ENCODE assay signal across 24 cellular contexts in genomic region chr21:42419845-42420244, GRCh38. TPM values are rescaled to one million over a fixed set of nuclear protein-coding genes. Genes with fewer than 3 reads are reported as not detected.
DNase-seq lines count a peak whose midpoint lies in the region; ATAC-seq, FAIRE-seq and TF ChIP-seq lines count a peak whose summit lies in the region.
"Had no signal": no experiment of that assay in that cellular context is flagged by ENCODE, and none has a peak within 500 bp of the region (broad histone marks: within the 10 kb centered on the region; RNA-seq: fewer than 3 reads in every experiment).

No MANE protein-coding gene starts in this region.

- no peaks in the 10 kb centered on the region for H3K27me3 ChIP-seq in CD4-positive, alpha-beta T cell (ENCODE audit: control insufficient read depth, insufficient read depth, low read length)
- H3K27me3 ChIP-seq in K562 (ENCODE audit: control insufficient read depth in 2 of 2, insufficient read depth in 2 of 2, low read length in 2 of 2): peaks cover 3 to 9% of the 10 kb centered on the region in 2 experiments; a peak in 2 of 5 replicates
- H3K27me3 ChIP-seq: BLaER1 had no signal

- no peaks in the 10 kb centered on the region for H3K9me3 ChIP-seq in CD4-positive, alpha-beta T cell (ENCODE audit: control insufficient read depth, low read length)
- no peaks in the 10 kb centered on the region for H3K9me3 ChIP-seq in HEK293 (ENCODE audit: control insufficient read depth, insufficient read depth, low read depth, low read length)
- no peaks in the 10 kb centered on the region for H3K9me3 ChIP-seq in K562 (replicated peaks; ENCODE audit: control insufficient read depth, insufficient read depth, low read depth, low read length)

- peaks cover 83% of the 10 kb centered on the region for H3K36me3 Mint-ChIP-seq in activated CD8-positive, alpha-beta T cell treated with anti-CD3 and anti-CD28 coated beads for 36 hours (ENCODE audit: low read depth)
- H3K36me3 Mint-ChIP-seq in activated CD8-positive, alpha-beta T cell treated with anti-CD3 and anti-CD28 coated beads, Interleukin-2, amount 10 ng/mL, durations not matched to agents 7 days and 5 days (ENCODE audit: low read depth): peaks cover 92% of the 10 kb centered on the region
- H3K36me3 Mint-ChIP-seq in CD4-positive, alpha-beta T cell (ENCODE audit: low read depth): peaks cover under 1% of the 10 kb centered on the region
- no peaks in the 10 kb centered on the region for H3K36me3 Mint-ChIP-seq in WTC11
- H3K36me3 Mint-ChIP-seq: CD14-positive monocyte had no signal

- no peak overlapping the region for H3K9ac ChIP-seq in K562 (ENCODE audit: insufficient read depth in 1 of 2, low read depth in 2 of 2, low read length in 2 of 2)
- H3K9ac ChIP-seq: BLaER1 had no signal

- H4K20me1 ChIP-seq in K562 (replicated peaks; ENCODE audit: control insufficient read depth, insufficient read depth, low read length): peaks cover 3% of the 10 kb centered on the region; the same call in 1 of the 2 replicates
- H4K20me1 ChIP-seq: BLaER1 had no signal

- intact Hi-C loops in activated CD8-positive, alpha-beta T cell treated with anti-CD3 and anti-CD28 coated beads for 36 hours (cut with micrococcal nuclease): loop anchor here (10.0 kb wide), 1 partner anchor 275 kb away; no protein-coding TSS in a partner anchor
- intact Hi-C loops in CD4-positive, alpha-beta T cell (cut with DNase I, micrococcal nuclease): loop anchor here in 1 of 2 experiments (5.0 to 10.0 kb wide), 3 partner anchors 42 to 185 kb away; no protein-coding TSS in a partner anchor
- intact Hi-C loops in K562 (cut with micrococcal nuclease): no loop called here

- peaks cover 90% of the 10 kb centered on the region for H3K4me1 Mint-ChIP-seq in activated CD8-positive, alpha-beta T cell treated with anti-CD3 and anti-CD28 coated beads for 36 hours (ENCODE audit: low read depth)
- peaks cover 93% of the 10 kb centered on the region for H3K4me1 Mint-ChIP-seq in activated CD8-positive, alpha-beta T cell treated with anti-CD3 and anti-CD28 coated beads, Interleukin-2, amount 10 ng/mL, durations not matched to agents 7 days and 5 days (ENCODE audit: low read depth)
- peaks cover 83% of the 10 kb centered on the region for H3K4me1 Mint-ChIP-seq in CD4-positive, alpha-beta T cell (ENCODE audit: low read depth)
- 0 out of 2 replicates have a peak, but pooled peaks cover 2% of the 10 kb centered on the region for H3K4me1 Mint-ChIP-seq in WTC11

- no peaks in the 10 kb centered on the region for H3K79me2 ChIP-seq in K562 (ENCODE audit: control insufficient read depth, insufficient read depth, low read length)

- H3K9me3 Mint-ChIP-seq in activated CD8-positive, alpha-beta T cell treated with anti-CD3 and anti-CD28 coated beads for 36 hours: peaks cover 11% of the 10 kb centered on the region
- H3K9me3 Mint-ChIP-seq in activated CD8-positive, alpha-beta T cell treated with anti-CD3 and anti-CD28 coated beads, Interleukin-2, amount 10 ng/mL, durations not matched to agents 7 days and 5 days (ENCODE audit: insufficient read depth): peaks cover 9% of the 10 kb centered on the region
- H3K9me3 Mint-ChIP-seq in CD4-positive, alpha-beta T cell: no peaks in the 10 kb centered on the region
- H3K9me3 Mint-ChIP-seq in WTC11: peaks cover 14% of the 10 kb centered on the region
- H3K9me3 Mint-ChIP-seq: CD8-positive, alpha-beta memory T cell had no signal

- H3K4me1 ChIP-seq in HEK293 (ENCODE audit: control insufficient read depth, insufficient read depth, low read length): no peaks in the 10 kb centered on the region
- peaks cover 6 to 7% of the 10 kb centered on the region in 2 experiments; a peak in 4 of 5 replicates for H3K4me1 ChIP-seq in K562 (replicated peaks in 1 of 2; ENCODE audit: control insufficient read depth in 2 of 2, insufficient read depth in 2 of 2, low read length in 2 of 2)

- H3K4me2 ChIP-seq in K562 (ENCODE audit: insufficient read depth, low read length): no peak overlapping the region

- no peak overlapping the region for H3K4me3 Mint-ChIP-seq in activated CD8-positive, alpha-beta T cell treated with anti-CD3 and anti-CD28 coated beads for 36 hours
- H3K4me3 Mint-ChIP-seq in activated CD8-positive, alpha-beta T cell treated with anti-CD3 and anti-CD28 coated beads, Interleukin-2, amount 10 ng/mL, durations not matched to agents 7 days and 5 days: no peak overlapping the region
- H3K4me3 Mint-ChIP-seq in CD4-positive, alpha-beta T cell: no peak overlapping the region
- H3K4me3 Mint-ChIP-seq in WTC11: no peak overlapping the region
- H3K4me3 Mint-ChIP-seq: CD14-positive monocyte had no signal

- peak overlapping the region; percentile 77 for H3K27ac Mint-ChIP-seq in activated CD8-positive, alpha-beta T cell treated with anti-CD3 and anti-CD28 coated beads for 36 hours
- no peak overlapping the region for H3K27ac Mint-ChIP-seq in activated CD8-positive, alpha-beta T cell treated with anti-CD3 and anti-CD28 coated beads, Interleukin-2, amount 10 ng/mL, durations not matched to agents 7 days and 5 days
- H3K27ac Mint-ChIP-seq in CD4-positive, alpha-beta T cell: peak overlapping the region; percentile 87
- H3K27ac Mint-ChIP-seq in WTC11: no peak overlapping the region
- H3K27ac Mint-ChIP-seq: CD14-positive monocyte had no signal

- DNase-seq in activated CD8-positive, alpha-beta T cell treated with anti-CD3 and anti-CD28 coated beads for 36 hours: no peak
- DNase-seq in activated CD8-positive, alpha-beta T cell treated with anti-CD3 and anti-CD28 coated beads, Interleukin-2, amount 10 ng/mL, durations not matched to agents 7 days and 5 days: no peak
- DNase-seq in CD4-positive, alpha-beta T cell: no peak
- DNase-seq in K562 (ENCODE audit: extremely low read depth in 1 of 4, low spot score in 3 of 4): no peak
- no peak for DNase-seq in kidney glomerular epithelial cell (lab: John Stamatoyannopoulos, UW)
- DNase-seq in WTC11 (ENCODE audit: low spot score): no peak
- DNase-seq: 8988T; CD8-positive, alpha-beta memory T cell; COR-L47; DMS 273 treated with DMSO at 0.1 percent for 48 hours; DMS53; GOT3; H7 had no signal

- no peak overlapping the region for H2AFZ ChIP-seq in K562 (ENCODE audit: low read depth, low read length)

- TF ChIP-seq EP300 in K562 (IDR thresholded peaks at IDR 0.05; ENCODE audit: low read length): no peak

- CTCF ChIA-PET in activated CD8-positive, alpha-beta T cell treated with anti-CD3 and anti-CD28 coated beads for 36 hours (lab: Charles Lee): interaction anchor here (5.5 kb wide), 1 partner anchor 16 kb away, joined by 46 read pairs; the partner anchor contains the start of gene UBASH3A
- CTCF ChIA-PET in activated CD8-positive, alpha-beta T cell treated with anti-CD3 and anti-CD28 coated beads, Interleukin-2, amount 10 ng/mL, durations not matched to agents 7 days and 5 days (lab: Charles Lee): interaction anchor here (1.1 to 7.0 kb wide), 2 partner anchors 16 to 42 kb away, joined by 3 to 76 read pairs; partner anchors contain the start of gene UBASH3A
- CTCF ChIA-PET in CD4-positive, alpha-beta T cell (lab: Charles Lee): interaction anchor here (0.8 kb wide), 1 partner anchor 15 kb away, joined by 3 read pairs; no protein-coding TSS in a partner anchor
- CTCF ChIA-PET in HEK293 (lab: Yijun Ruan, JAX): no interaction called here
- CTCF ChIA-PET in K562 (lab: Yijun Ruan, JAX; ENCODE audit: low intra/inter-chr PET ratio): no interaction called here
- CTCF ChIA-PET in WTC11 (lab: Charles Lee): no interaction called here

- POLR2A ChIA-PET in activated CD8-positive, alpha-beta T cell treated with anti-CD3 and anti-CD28 coated beads for 36 hours (lab: Charles Lee): interaction anchor here (1.3 to 8.2 kb wide), 6 partner anchors 14 to 27 kb away, joined by 4 to 133 read pairs (median 8); partner anchors contain the start of gene UBASH3A
- POLR2A ChIA-PET in activated CD8-positive, alpha-beta T cell treated with anti-CD3 and anti-CD28 coated beads, Interleukin-2, amount 10 ng/mL, durations not matched to agents 7 days and 5 days (lab: Charles Lee): interaction anchor here (9.3 kb wide), 1 partner anchor 16 kb away, joined by 97 read pairs; the partner anchor contains the start of gene UBASH3A
- POLR2A ChIA-PET in CD4-positive, alpha-beta T cell (lab: Charles Lee): interaction anchor here (3.9 to 12.8 kb wide), 2 partner anchors 11 to 16 kb away, joined by 19 to 208 read pairs; partner anchors contain the start of gene UBASH3A
- POLR2A ChIA-PET in HEK293 (lab: Yijun Ruan, JAX) (no interaction called here), K562 (lab: Yijun Ruan, JAX) (no interaction called here), WTC11 (lab: Charles Lee) (no interaction called here)

- in situ Hi-C loops in K562 (cut with MboI): no loop called here

- no peak for FAIRE-seq in K562 (lab: Jason Lieb, UNC)
- FAIRE-seq: G401.6, GM12891 had no signal

- no peak for TF ChIP-seq POLR2A in K562 (conservative IDR thresholded peaks at IDR 0.05)

- no peaks in the 10 kb centered on the region for H3K9me1 ChIP-seq in K562 (ENCODE audit: control insufficient read depth, insufficient read depth, low read length)

- no peaks in the 10 kb centered on the region for H3K27me3 Mint-ChIP-seq in activated CD8-positive, alpha-beta T cell treated with anti-CD3 and anti-CD28 coated beads for 36 hours
- H3K27me3 Mint-ChIP-seq in activated CD8-positive, alpha-beta T cell treated with anti-CD3 and anti-CD28 coated beads, Interleukin-2, amount 10 ng/mL, durations not matched to agents 7 days and 5 days (ENCODE audit: low read depth): no peaks in the 10 kb centered on the region
- no peaks in the 10 kb centered on the region for H3K27me3 Mint-ChIP-seq in CD4-positive, alpha-beta T cell
- H3K27me3 Mint-ChIP-seq in WTC11 (ENCODE audit: low read depth): no peaks in the 10 kb centered on the region
- H3K27me3 Mint-ChIP-seq: CD8-positive, alpha-beta memory T cell had no signal

- ATAC-seq in activated CD8-positive, alpha-beta T cell treated with anti-CD3 and anti-CD28 coated beads for 36 hours: no peak
- no peak for ATAC-seq in activated CD8-positive, alpha-beta T cell treated with anti-CD3 and anti-CD28 coated beads, Interleukin-2, amount 10 ng/mL, durations not matched to agents 7 days and 5 days
- no peak for ATAC-seq in CD4-positive, alpha-beta T cell (ENCODE audit: poor library complexity)
- no peak for ATAC-seq in K562
- ATAC-seq in GM19328 (IDR thresholded peaks at IDR 0.05; ENCODE audit: unreplicated experiment): no peak
- no peak for ATAC-seq in WTC11
- ATAC-seq: HCT116 had no signal

- TF ChIP-seq CTCF in activated CD8-positive, alpha-beta T cell treated with anti-CD3 and anti-CD28 coated beads for 36 hours (IDR thresholded peaks at IDR 0.05): no peak
- TF ChIP-seq CTCF in CD4-positive, alpha-beta T cell (IDR thresholded peaks at IDR 0.05): no peak
- TF ChIP-seq CTCF in HEK293 (tag by site-specific recombination; IDR thresholded peaks at IDR 0.05): no peak
- no peak for TF ChIP-seq CTCF in K562 (IDR thresholded peaks at IDR 0.05 in 2 of 3, conservative IDR thresholded peaks at IDR 0.05 in 1 of 3; ENCODE audit: insufficient read depth in 2 of 3, low read depth in 1 of 3, low read length in 3 of 3)
- no peak for TF ChIP-seq CTCF in WTC11 (IDR thresholded peaks at IDR 0.05)

- BruUV-seq in K562 (replicated peaks; lab: Mats Ljungman, UMichigan): no TSS peak

- H3K36me3 ChIP-seq in HEK293 (ENCODE audit: control insufficient read depth in 2 of 2, insufficient read depth in 1 of 2, low read length in 2 of 2) (no peaks in the 10 kb centered on the region), K562 (ENCODE audit: control insufficient read depth, insufficient read depth, low read length) (no peaks in the 10 kb centered on the region)
- H3K36me3 ChIP-seq: BLaER1 had no signal

- 17% methylated on average over 6 of the region's 6 CpGs for WGBS in K562 (ENCODE audit: insufficient coverage, low coverage, missing lambda C conversion rate)

- H3K27ac ChIP-seq in CD4-positive, alpha-beta T cell (ENCODE audit: low read depth, low read length): no peak overlapping the region
- no peak overlapping the region for H3K27ac ChIP-seq in HEK293 (ENCODE audit: extremely low read depth, low read depth, low read length)
- no peak overlapping the region for H3K27ac ChIP-seq in K562 (ENCODE audit: extremely low read depth, low read depth, low read length)
- H3K27ac ChIP-seq: BLaER1, HL-60 had no signal

- no peak overlapping the region for H3K4me3 ChIP-seq in HEK293 (ENCODE audit: low read depth, low read length)
- no peak overlapping the region for H3K4me3 ChIP-seq in K562
- H3K4me3 ChIP-seq: BLaER1 had no signal

- TF ChIP-seq RAD21 in K562 (CRISPR knock-in tag; conservative IDR thresholded peaks at IDR 0.05 in 1 of 2, IDR thresholded peaks at IDR 0.05 in 1 of 2): no peak

RNA-seq across cellular contexts. Expression of gene UBASH3A, which starts 16.1 kb away (rescaled TPM):
- 10 to 100 TPM; 48.7 to 52.9 TPM for total RNA-seq in activated CD8-positive, alpha-beta T cell treated with anti-CD3 and anti-CD28 coated beads for 36 hours
- total RNA-seq in activated CD8-positive, alpha-beta T cell treated with anti-CD3 and anti-CD28 coated beads, Interleukin-2, amount 10 ng/mL, durations not matched to agents 7 days and 5 days: 10 to 100 TPM; 68.7 to 74.0 TPM
- 10 to 100 TPM; 59.7 to 60.8 TPM for total RNA-seq in CD4-positive, alpha-beta T cell
- 1.1 and 3.3 TPM in 2 replicates for total RNA-seq in K562 (2011; cell fraction: chromatin; rRNA removed; ENCODE audit: low replicate concordance)
- total RNA-seq in K562 (2011; cell fraction: nucleolus; rRNA removed): 3.2 and 3.8 TPM in 2 replicates
- 1.0 and 2.0 TPM in 2 replicates for total RNA-seq in K562 (2011; cell fraction: nucleoplasm; rRNA removed)
- total RNA-seq in K562 (2014; rRNA removed) (1.4 and 2.9 TPM in 2 replicates), K562 (2014; rRNA removed; fragmentation: Illumina TruSeq; extraction: Trizol) (0.35 and 0.47 TPM in 2 replicates), K562 (2015; rRNA removed; fragmentation: Illumina TruSeq; extraction: Trizol) (0.90 and 1.1 TPM in 2 replicates), K562 (2021) (1.5 and 1.8 TPM in 2 replicates), WTC11 (2021) (0.09 TPM in 1 of 3 replicates, not detected in the others)
- polyA plus RNA-seq in K562 (2011; rRNA removed) (1.4 and 4.4 TPM in 2 replicates), K562 (2014; fragmentation: Illumina TruSeq; extraction: Trizol) (1.1 and 1.4 TPM in 2 replicates), K562 (2014; fragmentation: Nextera tagmentation; extraction: Ambion mirVana) (under 1 TPM; 0.23 to 0.25 TPM), K562 (2014; rRNA removed) (1.0 and 1.4 TPM in 2 replicates)
- polyA plus RNA-seq in K562 (2011; cell fraction: cytosol; rRNA removed): 2.1 and 4.7 TPM in 2 replicates
- polyA plus RNA-seq in K562 (2011; cell fraction: nucleus; rRNA removed): 24.2 and 29.1 TPM in 2 replicates
- 1.1 and 1.5 TPM in 2 replicates for polyA plus RNA-seq in K562 (2012)
- 1.4 and 2.2 TPM in 2 replicates for polyA minus RNA-seq in K562 (2011; rRNA and poly(A)+ RNA removed)
- 1.3 and 3.1 TPM in 2 replicates for polyA minus RNA-seq in K562 (2011; cell fraction: cytosol; rRNA and poly(A)+ RNA removed)
- 7.9 and 15.2 TPM in 2 replicates for polyA minus RNA-seq in K562 (2011; cell fraction: nucleus; rRNA and poly(A)+ RNA removed)
- total RNA-seq: A673, H7, HT1080 had no signal
- polyA plus RNA-seq: AG04450, CD14-positive monocyte had no signal

RNA-seq across cellular contexts. Expression of gene TMPRSS3, which starts 24.0 kb away (rescaled TPM):
- 100 to 1,000 TPM; 123 to 134 TPM for total RNA-seq in activated CD8-positive, alpha-beta T cell treated with anti-CD3 and anti-CD28 coated beads for 36 hours
- 10 to 100 TPM in 1 of 2 experiments, 1 to 10 TPM in 1; 9.9 to 10.1 TPM for total RNA-seq in activated CD8-positive, alpha-beta T cell treated with anti-CD3 and anti-CD28 coated beads, Interleukin-2, amount 10 ng/mL, durations not matched to agents 7 days and 5 days
- 1 to 10 TPM; 1.5 TPM for total RNA-seq in CD4-positive, alpha-beta T cell
- total RNA-seq in K562 (2011; cell fraction: chromatin; rRNA removed; ENCODE audit: low replicate concordance): 0.21 TPM in 1 of 2 replicates, not detected in the other
- total RNA-seq in K562 (2011; cell fraction: nucleolus; rRNA removed): not detected in 2 replicates
- total RNA-seq in K562 (2011; cell fraction: nucleoplasm; rRNA removed): not detected in 2 replicates
- total RNA-seq in K562 (2014; rRNA removed) (not detected in 2 replicates), K562 (2014; rRNA removed; fragmentation: Illumina TruSeq; extraction: Trizol) (not detected in 2 replicates), K562 (2015; rRNA removed; fragmentation: Illumina TruSeq; extraction: Trizol) (not detected in 2 replicates), K562 (2021) (not detected in 2 replicates), WTC11 (2021) (0.25 to 0.39 TPM (median 0.27 TPM) in 3 replicates)
- polyA plus RNA-seq in K562 (2011; rRNA removed) (0.04 and 0.07 TPM in 2 replicates), K562 (2014; fragmentation: Illumina TruSeq; extraction: Trizol) (not detected in 2 replicates), K562 (2014; fragmentation: Nextera tagmentation; extraction: Ambion mirVana) (not detected), K562 (2014; rRNA removed) (not detected in 2 replicates)
- 0.13 and 0.25 TPM in 2 replicates for polyA plus RNA-seq in K562 (2011; cell fraction: cytosol; rRNA removed)
- 0.18 TPM in 2 replicates for polyA plus RNA-seq in K562 (2011; cell fraction: nucleus; rRNA removed)
- 0.03 and 0.04 TPM in 2 replicates for polyA plus RNA-seq in K562 (2012)
- not detected in 2 replicates for polyA minus RNA-seq in K562 (2011; rRNA and poly(A)+ RNA removed)
- polyA minus RNA-seq in K562 (2011; cell fraction: cytosol; rRNA and poly(A)+ RNA removed): 2.2 TPM in 1 of 2 replicates, not detected in the other
- polyA minus RNA-seq in K562 (2011; cell fraction: nucleus; rRNA and poly(A)+ RNA removed): 1.1 TPM in 1 of 2 replicates, not detected in the other
- total RNA-seq: A673, H7, HT1080 had no signal
- polyA plus RNA-seq: AG04450 had no signal

RNA-seq across cellular contexts. Expression of gene TFF1, which starts 53.5 kb away (rescaled TPM):
- 1 to 10 TPM in 1 of 2 experiments, not detected in 1; 1.1 TPM for total RNA-seq in activated CD8-positive, alpha-beta T cell treated with anti-CD3 and anti-CD28 coated beads for 36 hours
- not detected for total RNA-seq in activated CD8-positive, alpha-beta T cell treated with anti-CD3 and anti-CD28 coated beads, Interleukin-2, amount 10 ng/mL, durations not matched to agents 7 days and 5 days
- total RNA-seq in CD4-positive, alpha-beta T cell: not detected
- not detected in 2 replicates for total RNA-seq in K562 (2011; cell fraction: chromatin; rRNA removed; ENCODE audit: low replicate concordance)
- total RNA-seq in K562 (2011; cell fraction: nucleolus; rRNA removed): not detected in 2 replicates
- not detected in 2 replicates for total RNA-seq in K562 (2011; cell fraction: nucleoplasm; rRNA removed)
- total RNA-seq in K562 (2014; rRNA removed) (not detected in 2 replicates), K562 (2014; rRNA removed; fragmentation: Illumina TruSeq; extraction: Trizol) (not detected in 2 replicates), K562 (2015; rRNA removed; fragmentation: Illumina TruSeq; extraction: Trizol) (not detected in 2 replicates), K562 (2021) (0.31 and 0.98 TPM in 2 replicates), WTC11 (2021) (0.53 to 0.98 TPM (median 0.81 TPM) in 3 replicates)
- polyA plus RNA-seq in K562 (2011; rRNA removed) (not detected in 2 replicates), K562 (2014; fragmentation: Illumina TruSeq; extraction: Trizol) (not detected in 2 replicates), K562 (2014; fragmentation: Nextera tagmentation; extraction: Ambion mirVana) (not detected), K562 (2014; rRNA removed) (not detected in 2 replicates)
- 0.37 TPM in 1 of 2 replicates, not detected in the other for polyA plus RNA-seq in K562 (2011; cell fraction: cytosol; rRNA removed)
- polyA plus RNA-seq in K562 (2011; cell fraction: nucleus; rRNA removed): not detected in 2 replicates
- 0.43 TPM in 1 of 2 replicates, not detected in the other for polyA plus RNA-seq in K562 (2012)
- not detected in 2 replicates for polyA minus RNA-seq in K562 (2011; rRNA and poly(A)+ RNA removed)
- not detected in 2 replicates for polyA minus RNA-seq in K562 (2011; cell fraction: cytosol; rRNA and poly(A)+ RNA removed)
- not detected in 2 replicates for polyA minus RNA-seq in K562 (2011; cell fraction: nucleus; rRNA and poly(A)+ RNA removed)
- total RNA-seq: A673; CD8-positive, alpha-beta memory T cell; H7; HT1080 had no signal
- polyA plus RNA-seq: AG04450; CD14-positive monocyte; CD8-positive, alpha-beta memory T cell had no signal

Comparison
In these comparisons a context has a peak if more than half of its experiments do, and no peak if none do; other contexts are left out.
1. H3K27ac Mint-ChIP-seq: peak in activated CD8-positive, alpha-beta T cell treated with anti-CD3 and anti-CD28 coated beads for 36 hours (single experiment) and CD4-positive, alpha-beta T cell (single experiment); none in activated CD8-positive, alpha-beta T cell treated with anti-CD3 and anti-CD28 coated beads, Interleukin-2, amount 10 ng/mL, durations not matched to agents 7 days and 5 days (single experiment) and WTC11 (single experiment).
2. RNA of gene TMPRSS3, which starts 24.0 kb away (total RNA-seq): 123 to 134 TPM in activated CD8-positive, alpha-beta T cell treated with anti-CD3 and anti-CD28 coated beads for 36 hours; 9.9 to 10.1 TPM in activated CD8-positive, alpha-beta T cell treated with anti-CD3 and anti-CD28 coated beads, Interleukin-2, amount 10 ng/mL, durations not matched to agents 7 days and 5 days, 1.5 TPM in CD4-positive, alpha-beta T cell, 0.25 to 0.39 TPM in WTC11 and 0.21 TPM in K562; every median in the first group is over 10 times any median in the second.
3. RNA of gene UBASH3A, which starts 16.1 kb away (total RNA-seq): 68.7 to 74.0 TPM in activated CD8-positive, alpha-beta T cell treated with anti-CD3 and anti-CD28 coated beads, Interleukin-2, amount 10 ng/mL, durations not matched to agents 7 days and 5 days, 59.7 to 60.8 TPM in CD4-positive, alpha-beta T cell and 48.7 to 52.9 TPM in activated CD8-positive, alpha-beta T cell treated with anti-CD3 and anti-CD28 coated beads for 36 hours; 0.35 to 3.8 TPM in K562 and 0.09 TPM in WTC11; every median in the first group is over 10 times any median in the second.
4. CTCF ChIA-PET loops: an anchor here in activated CD8-positive, alpha-beta T cell treated with anti-CD3 and anti-CD28 coated beads for 36 hours (5.5 kb wide), activated CD8-positive, alpha-beta T cell treated with anti-CD3 and anti-CD28 coated beads, Interleukin-2, amount 10 ng/mL, durations not matched to agents 7 days and 5 days (1.1 to 7.0 kb wide) and CD4-positive, alpha-beta T cell (0.8 kb wide); none called in HEK293, K562 and WTC11.
5. POLR2A ChIA-PET loops: an anchor here in activated CD8-positive, alpha-beta T cell treated with anti-CD3 and anti-CD28 coated beads for 36 hours (1.3 to 8.2 kb wide), activated CD8-positive, alpha-beta T cell treated with anti-CD3 and anti-CD28 coated beads, Interleukin-2, amount 10 ng/mL, durations not matched to agents 7 days and 5 days (9.3 kb wide) and CD4-positive, alpha-beta T cell (3.9 to 12.8 kb wide); none called in HEK293, K562 and WTC11.